1 cellular context compared by ENCODE assay signal in the genomic region with DNA sequence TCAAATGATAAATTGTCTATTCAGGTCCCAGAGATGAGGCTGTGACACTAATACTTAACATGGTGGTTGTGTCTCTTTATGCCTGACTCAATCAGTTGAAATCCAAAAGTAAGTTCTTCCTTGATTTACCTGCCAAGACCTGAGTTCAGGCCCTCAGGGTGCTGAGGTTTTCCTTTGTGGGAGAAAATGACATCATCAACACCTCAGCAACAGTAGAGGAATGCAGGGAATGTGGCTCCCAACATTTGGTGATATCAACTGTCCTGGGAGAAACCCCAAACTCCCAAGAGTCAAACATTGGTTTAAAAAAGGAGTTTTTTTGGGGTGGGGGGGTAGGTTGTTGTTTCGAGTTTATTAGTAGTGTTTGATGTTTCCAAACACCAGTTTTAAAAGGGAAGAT.
TF ChIP-seq lines count a peak whose summit lies in the region.

No MANE protein-coding gene starts in this region.

TF ChIP-seq in A549, 52 proteins besides CTCF, POLR2A, EP300 and RAD21 (continued from another document):
- TF ChIP-seq, protein P1, sequence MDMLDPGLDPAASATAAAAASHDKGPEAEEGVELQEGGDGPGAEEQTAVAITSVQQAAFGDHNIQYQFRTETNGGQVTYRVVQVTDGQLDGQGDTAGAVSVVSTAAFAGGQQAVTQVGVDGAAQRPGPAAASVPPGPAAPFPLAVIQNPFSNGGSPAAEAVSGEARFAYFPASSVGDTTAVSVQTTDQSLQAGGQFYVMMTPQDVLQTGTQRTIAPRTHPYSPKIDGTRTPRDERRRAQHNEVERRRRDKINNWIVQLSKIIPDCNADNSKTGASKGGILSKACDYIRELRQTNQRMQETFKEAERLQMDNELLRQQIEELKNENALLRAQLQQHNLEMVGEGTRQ (IDR thresholded peaks at IDR 0.05) = no peak
- TF ChIP-seq PHF8 (IDR thresholded peaks at IDR 0.05; ENCODE audit: borderline replicate concordance, low read depth) = no peak
